Comparison of ENCODE assay signal across 3 cellular contexts in genomic region chr1:209700671-209701070, GRCh38. TPM values are rescaled to one million over a fixed set of nuclear protein-coding genes. Genes with fewer than 3 reads are reported as not detected.
"Had no signal": no experiment of that assay in that cellular context is flagged by ENCODE, and none has a peak within 500 bp of the region (broad histone marks: within the 10 kb centered on the region; RNA-seq: fewer than 3 reads in every experiment).

No MANE protein-coding gene starts in this region.

RNA-seq across cellular contexts. Expression of gene HSD11B1, which starts 4.0 kb away (rescaled TPM):
- total RNA-seq: activated B cell treated with CpG ODN at 0.5 μM for 24 hours, astrocyte, cerebellum had no signal

RNA-seq across cellular contexts. Expression of gene TRAF3IP3, which starts 55.2 kb away (rescaled TPM):
- total RNA-seq: astrocyte had no signal
